ENCODE assay signal across 20 cellular contexts in genomic region chr14:53010193-53010592, GRCh38. TPM values are rescaled to one million over a fixed set of nuclear protein-coding genes. Genes with fewer than 3 reads are reported as not detected.
DNase-seq lines count a peak whose midpoint lies in the region; ATAC-seq and TF ChIP-seq lines count a peak whose summit lies in the region.
"Had no signal": no experiment of that assay in that cellular context is flagged by ENCODE, and none has a peak within 500 bp of the region (broad histone marks: within the 10 kb centered on the region; RNA-seq: fewer than 3 reads in every experiment).

No MANE protein-coding gene starts in this region.

- no peaks in the 10 kb centered on the region for H4K20me1 ChIP-seq in fibroblast of lung (ENCODE audit: control insufficient read depth, extremely low read depth, insufficient read depth, low read length)

- TF ChIP-seq CTCF in heart left ventricle (IDR thresholded peaks at IDR 0.05) (no peak), heart right ventricle (IDR thresholded peaks at IDR 0.05) (no peak), fibroblast of lung (conservative IDR thresholded peaks at IDR 0.05 in 1 of 2, IDR thresholded peaks at IDR 0.05 in 1 of 2; ENCODE audit: low read depth in 1 of 2, low read length in 2 of 2) (no peak), uterus (IDR thresholded peaks at IDR 0.05) (no peak)

- no peaks in the 10 kb centered on the region for H3K36me3 ChIP-seq in heart left ventricle
- H3K36me3 ChIP-seq in heart right ventricle, result no peaks in the 10 kb centered on the region
- H3K36me3 ChIP-seq in fibroblast of lung (ENCODE audit: control insufficient read depth, insufficient read depth, low read length), result no peaks in the 10 kb centered on the region
- no peaks in the 10 kb centered on the region for H3K36me3 ChIP-seq in rectal smooth muscle tissue (ENCODE audit: control insufficient read depth, insufficient read depth, low read length)
- no peaks in the 10 kb centered on the region for H3K36me3 ChIP-seq in uterus
- H3K36me3 ChIP-seq: upper lobe of right lung had no signal

- no peak overlapping the region for H2AFZ ChIP-seq in fibroblast of lung (ENCODE audit: low read length)

- H3K4me1 ChIP-seq in heart left ventricle, result peaks cover 0 to 18% (median 4%) of the 10 kb centered on the region in 12 donors
- peaks cover 0 to 14% (median 11%) of the 10 kb centered on the region in 9 donors for H3K4me1 ChIP-seq in heart right ventricle
- peaks cover 11% of the 10 kb centered on the region for H3K4me1 ChIP-seq in fibroblast of lung (ENCODE audit: control insufficient read depth, extremely low read depth, insufficient read depth, low read length)
- H3K4me1 ChIP-seq in rectal smooth muscle tissue (ENCODE audit: control insufficient read depth, insufficient read depth, low read length), result peaks cover 12% of the 10 kb centered on the region
- no peaks in the 10 kb centered on the region for H3K4me1 ChIP-seq in uterus
- H3K4me1 ChIP-seq: upper lobe of right lung had no signal

- 69 to 84% (median 77%) methylated on average over 1 of the region's 1 CpG for WGBS in heart left ventricle, 4 donors
- WGBS in heart right ventricle, 2 donors, result 69 to 83% methylated on average over 1 of the region's 1 CpG

- peak overlapping the region in 7 of 12 donors; percentile 6 to 71 (median 55) for H3K27ac ChIP-seq in heart left ventricle
- peak overlapping the region in 5 of 10 donors; percentile 11 to 62 (median 36) for H3K27ac ChIP-seq in heart right ventricle
- peak overlapping the region; percentile 88 for H3K27ac ChIP-seq in fibroblast of lung (ENCODE audit: insufficient read depth, low read length)
- peak overlapping the region; percentile 63 for H3K27ac ChIP-seq in rectal smooth muscle tissue (ENCODE audit: low read depth, low read length)
- peak overlapping the region; percentile 67 to 69 for H3K27ac ChIP-seq in uterus

- no peaks in the 10 kb centered on the region for H3K9me3 ChIP-seq in heart left ventricle
- no peaks in the 10 kb centered on the region for H3K9me3 ChIP-seq in heart right ventricle
- no peaks in the 10 kb centered on the region for H3K9me3 ChIP-seq in fibroblast of lung (ENCODE audit: control insufficient read depth, insufficient read depth, low read depth, low read length)
- H3K9me3 ChIP-seq in uterus, result no peaks in the 10 kb centered on the region
- H3K9me3 ChIP-seq: upper lobe of right lung had no signal

- peak overlapping the region; percentile 42 for H3K4me2 ChIP-seq in fibroblast of lung (ENCODE audit: extremely low read depth, insufficient read depth, low read length)

- H3K27me3 ChIP-seq in heart left ventricle (no peaks in the 10 kb centered on the region), heart right ventricle (no peaks in the 10 kb centered on the region), fibroblast of lung (ENCODE audit: control insufficient read depth, insufficient read depth, low read length) (no peaks in the 10 kb centered on the region), rectal smooth muscle tissue (ENCODE audit: control insufficient read depth, insufficient read depth, low read length) (no peaks in the 10 kb centered on the region), uterus (no peaks in the 10 kb centered on the region)
- H3K27me3 ChIP-seq: upper lobe of right lung had no signal

- DNase-seq in heart left ventricle (no peak), heart right ventricle (no peak), fibroblast of lung (ENCODE audit: low read depth in 2 of 2) (peak in 1 of 2 donors; percentile 50), uterus (no peak), NCI-H2196 (lab: John Stamatoyannopoulos, UW; ENCODE audit: unreplicated experiment) (no peak)
- DNase-seq: activated B cell treated with CpG ODN at 0.5 μM for 24 hours; activated CD8-positive, alpha-beta T cell treated with anti-CD3 and anti-CD28 coated beads, Interleukin-2, amount 10 ng/mL, durations not matched to agents 7 days and 5 days; activated naive CD4-positive, alpha-beta T cell treated with anti-CD3 and anti-CD28 coated beads for 36 hours; activated T-cell treated with anti-CD3 and anti-CD28 coated beads, Interleukin-2, amount 50 U/mL, for 24 hours; left cardiac atrium; midbrain; NCI-H1417; NCI-H2171; NCI-H748 treated with DMSO at 0.1 percent for 48 hours; stimulated activated CD4-positive, alpha-beta T cell treated with anti-CD3 and anti-CD28 coated beads, Interleukin-15, amount 100 ng/mL, for 24 hours; upper lobe of right lung had no signal

- no peak for TF ChIP-seq POLR2A in heart left ventricle (IDR thresholded peaks at IDR 0.05)
- TF ChIP-seq POLR2A in uterus (IDR thresholded peaks at IDR 0.05), result no peak

- H3K79me2 ChIP-seq in fibroblast of lung (ENCODE audit: control insufficient read depth, insufficient read depth, low read length), result no peaks in the 10 kb centered on the region

- ATAC-seq in heart left ventricle, result no peak
- ATAC-seq in heart right ventricle, result no peak
- ATAC-seq in GM19452 (IDR thresholded peaks at IDR 0.05; ENCODE audit: unreplicated experiment), result no peak
- ATAC-seq in HG03457 (IDR thresholded peaks at IDR 0.05; ENCODE audit: unreplicated experiment), result no peak
- ATAC-seq: activated CD8-positive, alpha-beta T cell treated with anti-CD3 and anti-CD28 coated beads, Interleukin-2, amount 10 ng/mL, durations not matched to agents 7 days and 5 days had no signal

- no peak overlapping the region for H3K4me3 ChIP-seq in heart left ventricle
- H3K4me3 ChIP-seq in heart right ventricle, result no peak overlapping the region
- H3K4me3 ChIP-seq in fibroblast of lung (replicated peaks in 1 of 4; ENCODE audit: control extremely low read depth in 1 of 4, insufficient read depth in 1 of 4, low read depth in 3 of 4, low read length in 4 of 4), result no peak overlapping the region
- H3K4me3 ChIP-seq in rectal smooth muscle tissue (ENCODE audit: low read length), result no peak overlapping the region
- H3K4me3 ChIP-seq in uterus, result no peak overlapping the region
- H3K4me3 ChIP-seq: upper lobe of right lung had no signal

- intact Hi-C loops in heart left ventricle (cut with DNase I) (no loop called here), heart right ventricle (cut with DNase I) (no loop called here), uterus (cut with DNase I; ENCODE audit: low total_unique reads) (no loop called here)

- H3K9ac ChIP-seq in fibroblast of lung (ENCODE audit: insufficient read depth, low read length) (no peak overlapping the region), rectal smooth muscle tissue (ENCODE audit: low read length) (no peak overlapping the region)

RNA-seq across cellular contexts. Expression of gene FERMT2, which starts 59.3 kb away (rescaled TPM):
- total RNA-seq in heart left ventricle (100 to 1,000 TPM in 6 of 9 donors, 10 to 100 TPM in 3; 87.4 to 158 (median 104) TPM), heart right ventricle (100 to 1,000 TPM in 9 of 10 donors, 10 to 100 TPM in 1; 89.1 to 175 (median 115) TPM), fibroblast of lung (111 and 128 TPM in 2 replicates), uterus (100 to 1,000 TPM in 3 of 4 donors, 10 to 100 TPM in 1; 98.2 to 201 (median 180) TPM)
- polyA plus RNA-seq in heart left ventricle (100 to 1,000 TPM in 1 of 2 donors, 10 to 100 TPM in 1; 31.2 to 104 TPM), heart right ventricle (10 to 100 TPM; 45.7 to 67.7 TPM), fibroblast of lung (176 and 439 TPM in 2 replicates)
- 78.4 and 190 TPM in 2 replicates for polyA plus RNA-seq in fibroblast of lung (2012)
- 67.7 and 184 TPM in 2 replicates for polyA minus RNA-seq in fibroblast of lung (ENCODE audit: low replicate concordance)
- total RNA-seq: activated CD8-positive, alpha-beta T cell treated with anti-CD3 and anti-CD28 coated beads, Interleukin-2, amount 10 ng/mL, durations not matched to agents 7 days and 5 days; OCI-LY7 had no signal
